ENCODE assay signal across 9 cellular contexts in genomic region chr1:67570473-67571143, GRCh38.
DNase-seq lines count a peak whose midpoint lies in the region; TF ChIP-seq lines count a peak whose summit lies in the region.
"Had no signal": no experiment of that assay in that cellular context is flagged by ENCODE, and none has a peak within 500 bp of the region (broad histone marks: within the 10 kb centered on the region; RNA-seq: fewer than 3 reads in every experiment).

No MANE protein-coding gene starts in this region.

- intact Hi-C loops in head of caudate nucleus (cut with DNase I) = no loop called here

- H3K36me3 ChIP-seq in MG63 = no peaks in the 10 kb centered on the region

- H3K4me3 ChIP-seq in AG09309 (ENCODE audit: control insufficient read depth, low read depth, low read length) (no peak overlapping the region), MG63 (no peak overlapping the region)

- DNase-seq in AG09309 (ENCODE audit: low read depth) = peak; percentile 91
- DNase-seq in MG63 = peak; percentile 87
- DNase-seq in dermis blood vessel endothelial cell = peak; percentile 73
- peak; percentile 75 for DNase-seq in myocyte (ENCODE audit: low read depth)
- DNase-seq in head of caudate nucleus = no peak
- no peak for DNase-seq in midbrain (lab: John Stamatoyannopoulos, UW)
- no peak for DNase-seq in NCI-H1092 treated with DMSO at 0.1 percent for 48 hours (lab: John Stamatoyannopoulos, UW)
- DNase-seq in activated naive CD4-positive, alpha-beta T cell treated with anti-CD3 and anti-CD28 coated beads, Interleukin-2, amount 50 U/mL, for 16 hours = no peak
- DNase-seq: activated CD4-positive, alpha-beta T cell treated with anti-CD3 and anti-CD28 coated beads, Interleukin-2, amount 50 U/mL, for 48 hours had no signal

- no peak for TF ChIP-seq CTCF in AG09309 (IDR thresholded peaks at IDR 0.05; ENCODE audit: control insufficient read depth, insufficient read depth, low read depth, low read length, missing control alignments)

- H3K27me3 ChIP-seq in MG63 = no peaks in the 10 kb centered on the region

- H3K9me3 ChIP-seq in MG63 = no peaks in the 10 kb centered on the region; the same call in 1 of the 2 replicates

Comparison
In these comparisons a context has a peak if more than half of its experiments do, and no peak if none do; other contexts are left out.
1. DNase-seq: peak in AG09309 (single experiment), MG63 (single experiment), dermis blood vessel endothelial cell (single experiment) and myocyte (single experiment); none in head of caudate nucleus (0 of 42), midbrain (single experiment), NCI-H1092 treated with DMSO at 0.1 percent for 48 hours (single experiment) and activated naive CD4-positive, alpha-beta T cell treated with anti-CD3 and anti-CD28 coated beads, Interleukin-2, amount 50 U/mL, for 16 hours (single experiment).